Comparison of ENCODE assay signal across 8 cellular contexts in genomic region chr1:15410884-15411245, GRCh38. TPM values are rescaled to one million over a fixed set of nuclear protein-coding genes. Genes with fewer than 3 reads are reported as not detected.
DNase-seq lines count a peak whose midpoint lies in the region; ATAC-seq and TF ChIP-seq lines count a peak whose summit lies in the region.

No MANE protein-coding gene starts in this region.

- H3K27ac ChIP-seq in Peyer's patch (peak overlapping the region; percentile 85 to 95 (median 89)), esophagus muscularis mucosa (replicated peaks in 1 of 4) (peak overlapping the region; percentile 80 to 87 (median 84))

- H3K4me1 ChIP-seq in ES-I3 (ENCODE audit: insufficient read depth, low read length): peaks cover 17% of the 10 kb centered on the region; the same call in 1 of the 2 replicates
- H3K4me1 ChIP-seq in Peyer's patch: peaks cover 8 to 50% (median 28%) of the 10 kb centered on the region in 4 donors
- H3K4me1 ChIP-seq in esophagus muscularis mucosa: peaks cover 62 to 82% (median 72%) of the 10 kb centered on the region in 4 donors

- no peak for TF ChIP-seq EP300 in esophagus muscularis mucosa (IDR thresholded peaks at IDR 0.05)

- H3K27ac Mint-ChIP-seq in progenitor cell of endocrine pancreas: no peak overlapping the region

- DNase-seq in Peyer's patch (peak in 1 of 3 donors; percentile 67), esophagus muscularis mucosa (ENCODE audit: extremely low spot score) (no peak), progenitor cell of endocrine pancreas (ENCODE audit: low spot score, unreplicated experiment) (no peak), GM03348 (ENCODE audit: low spot score) (no peak), left lobe of liver (ENCODE audit: low spot score) (no peak)

- peaks cover 52% of the 10 kb centered on the region for H3K27me3 Mint-ChIP-seq in progenitor cell of endocrine pancreas

- ATAC-seq in GM18517 (IDR thresholded peaks at IDR 0.05; ENCODE audit: unreplicated experiment) (no peak), left lobe of liver (no peak), GM21423 (IDR thresholded peaks at IDR 0.05; ENCODE audit: unreplicated experiment) (no peak)

- intact Hi-C loops in esophagus muscularis mucosa (cut with DNase I): no loop called here

- peaks cover 12% of the 10 kb centered on the region for H3K4me1 Mint-ChIP-seq in progenitor cell of endocrine pancreas (ENCODE audit: low read depth)

- peak overlapping the region; percentile 83 for H3K4me3 Mint-ChIP-seq in progenitor cell of endocrine pancreas (ENCODE audit: low read depth)

- H3K27me3 ChIP-seq in Peyer's patch (no peaks in the 10 kb centered on the region), esophagus muscularis mucosa (no peaks in the 10 kb centered on the region)

- no peak for TF ChIP-seq POLR2A in Peyer's patch (IDR thresholded peaks at IDR 0.05)
- TF ChIP-seq POLR2A in esophagus muscularis mucosa (IDR thresholded peaks at IDR 0.05; ENCODE audit: low read depth): no peak

- no peaks in the 10 kb centered on the region for H3K36me3 Mint-ChIP-seq in progenitor cell of endocrine pancreas (ENCODE audit: insufficient read depth)

- H3K4me3 ChIP-seq in Peyer's patch (peak overlapping the region; percentile 88 to 100 (median 98)), esophagus muscularis mucosa (peak overlapping the region; percentile 78 to 99 (median 96))

- H3K9ac ChIP-seq in ES-I3 (ENCODE audit: low read depth, low read length): peak overlapping the region; percentile 52; the same call in 1 of the 2 replicates

- H3K9me3 ChIP-seq in ES-I3 (ENCODE audit: control insufficient read depth, insufficient read depth, low read length) (no peaks in the 10 kb centered on the region), Peyer's patch (no peaks in the 10 kb centered on the region), esophagus muscularis mucosa (no peaks in the 10 kb centered on the region)

- no peak for TF ChIP-seq CTCF in Peyer's patch (IDR thresholded peaks at IDR 0.05)
- no peak for TF ChIP-seq CTCF in esophagus muscularis mucosa (IDR thresholded peaks at IDR 0.05)
- no peak for TF ChIP-seq CTCF in progenitor cell of endocrine pancreas (IDR thresholded peaks at IDR 0.05; ENCODE audit: unreplicated experiment)

- 30% methylated on average over 8 of the region's 11 CpGs for WGBS in esophagus muscularis mucosa

- no peaks in the 10 kb centered on the region for H3K36me3 ChIP-seq in ES-I3 (ENCODE audit: insufficient read depth, low read length)
- peaks cover 0 to 18% (median 0%) of the 10 kb centered on the region in 3 donors for H3K36me3 ChIP-seq in Peyer's patch
- peaks cover 0 to 10% (median 0%) of the 10 kb centered on the region in 4 donors for H3K36me3 ChIP-seq in esophagus muscularis mucosa

- no peaks in the 10 kb centered on the region for H3K9me3 Mint-ChIP-seq in progenitor cell of endocrine pancreas (ENCODE audit: low read depth)

RNA-seq across cellular contexts. Expression of gene EFHD2, which starts 1.2 kb away (rescaled TPM):
- 100 to 1,000 TPM in 3 of 4 donors, 10 to 100 TPM in 1; 84.2 to 236 (median 196) TPM for total RNA-seq in Peyer's patch
- 10 to 100 TPM; 30.3 to 57.4 (median 55.2) TPM for total RNA-seq in esophagus muscularis mucosa
- total RNA-seq in progenitor cell of endocrine pancreas: 17.8 and 19.4 TPM in 2 replicates
- 11.4 TPM for total RNA-seq in left lobe of liver

RNA-seq across cellular contexts. Expression of gene CTRC, which starts 27.4 kb away (rescaled TPM):
- total RNA-seq in Peyer's patch: 1 to 10 TPM in 1 of 4 donors, not detected in 3; 3.2 TPM
- total RNA-seq in esophagus muscularis mucosa: under 1 TPM in 1 of 4 donors, not detected in 3; 0.66 TPM
- 0.57 and 0.87 TPM in 2 replicates for total RNA-seq in progenitor cell of endocrine pancreas
- 2.7 TPM for total RNA-seq in left lobe of liver

RNA-seq across cellular contexts. Expression of gene CELA2A, which starts 45.7 kb away (rescaled TPM):
- total RNA-seq in Peyer's patch (not detected), esophagus muscularis mucosa (not detected), progenitor cell of endocrine pancreas (not detected in 2 replicates), left lobe of liver (0.91 TPM)
